ENCODE assay signal across 12 cellular contexts in genomic region chr6:44542401-44543116, GRCh38.
DNase-seq lines count a peak whose midpoint lies in the region; ATAC-seq and TF ChIP-seq lines count a peak whose summit lies in the region.
"Had no signal": no experiment of that assay in that cellular context is flagged by ENCODE, and none has a peak within 500 bp of the region (broad histone marks: within the 10 kb centered on the region; RNA-seq: fewer than 3 reads in every experiment).

No MANE protein-coding gene starts in this region.

- TF ChIP-seq CTCF in coronary artery (IDR thresholded peaks at IDR 0.05), result no peak

- H3K4me3 ChIP-seq in ACC112 (ENCODE audit: low read depth, low read length) (peak overlapping the region; percentile 73), coronary artery (peak overlapping the region; percentile 34), mesenchymal stem cell (ENCODE audit: insufficient read depth in 1 of 2, low read depth in 1 of 2, low read length in 2 of 2) (peak overlapping the region in 1 of 2 experiments; percentile 69)
- H3K4me3 ChIP-seq: body of pancreas had no signal

- peak; percentile 56 for DNase-seq in M059J (ENCODE audit: low read depth)
- DNase-seq in coronary artery (ENCODE audit: low spot score), result peak; percentile 63
- no peak for DNase-seq in mesenchymal stem cell
- no peak for DNase-seq in NCI-H1105 (lab: John Stamatoyannopoulos, UW)
- no peak for DNase-seq in T-helper 2 cell
- no peak for DNase-seq in GDM1 (lab: John Stamatoyannopoulos, UW)
- DNase-seq: body of pancreas, foreskin keratinocyte, NCI-H524 treated with DMSO at 0.1 percent for 48 hours had no signal

- H3K79me1 ChIP-seq in mesenchymal stem cell (replicated peaks; ENCODE audit: low read length, poor library complexity, severe bottlenecking), result no peaks in the 10 kb centered on the region

- H3K36me3 ChIP-seq in ACC112 (ENCODE audit: insufficient read depth, low read length), result no peaks in the 10 kb centered on the region
- no peaks in the 10 kb centered on the region for H3K36me3 ChIP-seq in mesenchymal stem cell (ENCODE audit: control insufficient read depth in 1 of 2, insufficient read depth in 2 of 2, low read depth in 1 of 2, low read length in 2 of 2)

- no peak for ATAC-seq in HG02970 (IDR thresholded peaks at IDR 0.05; ENCODE audit: low FRiP score, unreplicated experiment)
- ATAC-seq: body of pancreas, foreskin keratinocyte had no signal

- H4K8ac ChIP-seq in mesenchymal stem cell (ENCODE audit: low read length), result no peak overlapping the region

- H3K9me3 ChIP-seq in mesenchymal stem cell (ENCODE audit: control insufficient read depth, low read length), result no peaks in the 10 kb centered on the region
- H3K9me3 ChIP-seq: body of pancreas had no signal

- H2AK5ac ChIP-seq in mesenchymal stem cell (ENCODE audit: low read length, severe bottlenecking), result no peak overlapping the region

- no peak overlapping the region for H3K14ac ChIP-seq in mesenchymal stem cell (ENCODE audit: low read length in 2 of 2)

- H3K27me3 ChIP-seq in ACC112 (ENCODE audit: insufficient read depth, low read length) (peaks cover 7% of the 10 kb centered on the region), mesenchymal stem cell (ENCODE audit: control insufficient read depth in 1 of 2, insufficient read depth in 1 of 2, low read length in 2 of 2) (no peaks in the 10 kb centered on the region)
- H3K27me3 ChIP-seq: body of pancreas, foreskin keratinocyte had no signal

- H3K4me2 ChIP-seq in mesenchymal stem cell (ENCODE audit: low read length, poor library complexity, severe bottlenecking), result peak overlapping the region; percentile 11

- no peak overlapping the region for H2BK5ac ChIP-seq in mesenchymal stem cell (ENCODE audit: low read depth, low read length, poor library complexity, severe bottlenecking)

- WGBS in mesenchymal stem cell, result 64% methylated on average over 20 of the region's 21 CpGs

- H2BK120ac ChIP-seq in mesenchymal stem cell (ENCODE audit: low read depth, low read length), result no peak overlapping the region

- H3K4me1 ChIP-seq in ACC112 (ENCODE audit: control insufficient read depth, insufficient read depth, low read length, unreplicated experiment), result peaks cover 4% of the 10 kb centered on the region
- H3K4me1 ChIP-seq in mesenchymal stem cell (ENCODE audit: control insufficient read depth, insufficient read depth, low read depth, low read length), result peaks cover 6% of the 10 kb centered on the region
- H3K4me1 ChIP-seq: body of pancreas, foreskin keratinocyte had no signal

- H3K27ac ChIP-seq in ACC112 (ENCODE audit: low read depth, low read length) (no peak overlapping the region), coronary artery (peak overlapping the region in 1 of 2 donors; percentile 32), mesenchymal stem cell (ENCODE audit: low read length, poor library complexity, severe bottlenecking) (no peak overlapping the region)
- H3K27ac ChIP-seq: body of pancreas, C4-2B, foreskin keratinocyte had no signal

- no peak overlapping the region for H4K91ac ChIP-seq in mesenchymal stem cell (ENCODE audit: low read length)

- H3K9ac ChIP-seq in mesenchymal stem cell (ENCODE audit: low read length), result peak overlapping the region; percentile 63

- H2AFZ ChIP-seq in ACC112 (ENCODE audit: low read length, unreplicated experiment) (peak overlapping the region; percentile 98), mesenchymal stem cell (ENCODE audit: low read depth, low read length) (no peak overlapping the region)

- H3K18ac ChIP-seq in mesenchymal stem cell (ENCODE audit: low read depth in 1 of 2, low read length in 2 of 2), result no peak overlapping the region

- H3K4ac ChIP-seq in mesenchymal stem cell (ENCODE audit: low read depth in 1 of 2, low read length in 2 of 2), result no peak overlapping the region

- H3K79me2 ChIP-seq in ACC112 (ENCODE audit: control insufficient read depth, insufficient read depth, low read length, unreplicated experiment), result no peaks in the 10 kb centered on the region

- no peak overlapping the region for H3K23ac ChIP-seq in mesenchymal stem cell (ENCODE audit: low read length in 2 of 2)

- H2BK12ac ChIP-seq in mesenchymal stem cell (ENCODE audit: low read length in 2 of 2), result no peak overlapping the region

- no peak overlapping the region for H2BK15ac ChIP-seq in mesenchymal stem cell (ENCODE audit: low read depth, poor library complexity, severe bottlenecking)

Comparison
In these comparisons a context has a peak if more than half of its experiments do, and no peak if none do; other contexts are left out.
1. DNase-seq: peak in M059J (single experiment) and coronary artery (single experiment); none in mesenchymal stem cell (single experiment), NCI-H1105 (single experiment), T-helper 2 cell (0 of 5) and GDM1 (single experiment).